Comparison of ENCODE assay signal across 8 cellular contexts in genomic region chr14:75521415-75522199, GRCh38. TPM values are rescaled to one million over a fixed set of nuclear protein-coding genes. Genes with fewer than 3 reads are reported as not detected.
A peak's percentile ranks its signal among the peaks of the same experiment; 100 is the strongest.
DNase-seq lines count a peak whose midpoint lies in the region; ATAC-seq and TF ChIP-seq lines count a peak whose summit lies in the region.

No MANE protein-coding gene starts in this region.

- H3K9me3 ChIP-seq in BLaER1 (no peaks in the 10 kb centered on the region), OCI-LY1 (ENCODE audit: low read length) (no peaks in the 10 kb centered on the region)

- no peak for TF ChIP-seq CTCF in OCI-LY1 (IDR thresholded peaks at IDR 0.05; ENCODE audit: low read length)

- H3K9ac ChIP-seq in BLaER1 (peak overlapping the region; percentile 72), OCI-LY1 (ENCODE audit: low read length) (no peak overlapping the region; the same call in 1 of the 2 replicates)

- no peaks in the 10 kb centered on the region for H3K36me3 ChIP-seq in BLaER1
- H3K36me3 ChIP-seq in OCI-LY1 (ENCODE audit: insufficient read depth, low read length) = no peaks in the 10 kb centered on the region

- no peaks in the 10 kb centered on the region for H3K9me2 ChIP-seq in OCI-LY1 (ENCODE audit: low read depth, low read length)

- no peaks in the 10 kb centered on the region for H3F3A ChIP-seq in OCI-LY1 (ENCODE audit: insufficient read depth, low read length)

- DNase-seq in kidney tubule cell (ENCODE audit: low spot score) = peak; percentile 21
- no peak for DNase-seq in SK-N-DZ (ENCODE audit: low spot score)
- no peak for DNase-seq in T1000 (lab: John Stamatoyannopoulos, UW)
- no peak for DNase-seq in HuH-7 (ENCODE audit: low spot score)

- H3K4me1 ChIP-seq in BLaER1 = peaks cover 52% of the 10 kb centered on the region
- H3K4me1 ChIP-seq in OCI-LY1 (ENCODE audit: insufficient read depth, low read length, severe bottlenecking) = peaks cover 14% of the 10 kb centered on the region

- no peaks in the 10 kb centered on the region for H4K20me1 ChIP-seq in BLaER1
- H4K20me1 ChIP-seq in OCI-LY1 (ENCODE audit: insufficient read depth, low read length) = no peaks in the 10 kb centered on the region

- H2AFZ ChIP-seq in OCI-LY1 (ENCODE audit: low read length) = no peak overlapping the region

- ATAC-seq in GM19397 (IDR thresholded peaks at IDR 0.05; ENCODE audit: unreplicated experiment) = peak; percentile 17
- no peak for ATAC-seq in GM21526 (IDR thresholded peaks at IDR 0.05; ENCODE audit: low FRiP score, unreplicated experiment)

- H3K27me3 ChIP-seq in BLaER1 = no peaks in the 10 kb centered on the region
- no peaks in the 10 kb centered on the region; the same call in 1 of the 2 replicates for H3K27me3 ChIP-seq in OCI-LY1 (ENCODE audit: insufficient read depth, low read length)

- H3K27ac ChIP-seq in BLaER1 = peak overlapping the region; percentile 77
- no peak overlapping the region for H3K27ac ChIP-seq in OCI-LY1 (ENCODE audit: low read depth, low read length, poor library complexity, severe bottlenecking)

- H3K4me2 ChIP-seq in BLaER1 (peak overlapping the region; percentile 95), OCI-LY1 (ENCODE audit: low read length) (peak overlapping the region; percentile 66)

- H3K4me3 ChIP-seq in BLaER1 (peak overlapping the region; percentile 67), OCI-LY1 (ENCODE audit: low read depth, low read length, poor library complexity, severe bottlenecking) (peak overlapping the region; percentile 46)

- H3K79me2 ChIP-seq in OCI-LY1 (ENCODE audit: insufficient read depth, low read length) = no peaks in the 10 kb centered on the region

RNA-seq across cellular contexts. Expression of gene BATF, which starts 0.7 kb away (rescaled TPM):
- not detected in 2 replicates for polyA plus RNA-seq in SK-N-DZ (2014; cell fraction: cytosol; rRNA removed)
- polyA plus RNA-seq in SK-N-DZ (2014; cell fraction: nucleus; rRNA removed) = not detected in 2 replicates

RNA-seq across cellular contexts. Expression of gene FLVCR2, which starts 56.8 kb away (rescaled TPM):
- polyA plus RNA-seq in SK-N-DZ (2014; cell fraction: cytosol; rRNA removed) = not detected in 2 replicates
- not detected in 2 replicates for polyA plus RNA-seq in SK-N-DZ (2014; cell fraction: nucleus; rRNA removed)
